In genomic region chr13:112078216-112078615, GRCh38 we compare ENCODE assay signal across 23 cellular contexts. TPM values are rescaled to one million over a fixed set of nuclear protein-coding genes. Genes with fewer than 3 reads are reported as not detected.
"Had no signal": no experiment of that assay in that cellular context is flagged by ENCODE, and none has a peak within 500 bp of the region (broad histone marks: within the 10 kb centered on the region; RNA-seq: fewer than 3 reads in every experiment).

No MANE protein-coding gene starts in this region.

- H3K27ac ChIP-seq: brain microvascular endothelial cell, epithelial cell of prostate, prostate gland, transverse colon had no signal

- H3K36me3 ChIP-seq: brain microvascular endothelial cell, prostate gland, transverse colon had no signal

- H3K4me3 Mint-ChIP-seq: activated naive CD8-positive, alpha-beta T cell treated with anti-CD3 and anti-CD28 coated beads, Interleukin-2, amount 10 ng/mL, durations not matched to agents 7 days and 5 days; activated T-helper 1 cell treated with anti-CD3 and anti-CD28 coated beads, Interleukin-12 subunit alpha, Interleukin-12 subunit beta, Interleukin-2, Interleukin-4 antibody, amounts not matched to agents 30 ng/mL and 10 ng/mL and 1 ng/mL, durations not matched to agents 14 hours and 24 hours and 36 hours; dendritic cell treated with granulocyte-macrophage colony-stimulating factor and Interleukin-4, amounts not matched to agents 40 ng/mL and 50 ng/mL, for 4 days; effector memory CD8-positive, alpha-beta T cell; naive thymus-derived CD8-positive, alpha-beta T cell; T-helper 2 cell treated with Interferon-gamma antibody and Interleukin-4, amounts not matched to agents 5 μg/mL and 100 μg/mL, for 36 hours had no signal

- ATAC-seq: activated CD4-positive, CD25-positive, alpha-beta regulatory T cell treated with anti-CD3 and anti-CD28 coated beads, Interleukin-2, amount 50 U/mL, for 24 hours; effector memory CD8-positive, alpha-beta T cell; left colon; mucosa of descending colon; naive thymus-derived CD8-positive, alpha-beta T cell; stimulated activated naive CD8-positive, alpha-beta T cell treated with anti-CD3 and anti-CD28 coated beads, Interleukin-15, Interleukin-2, amounts not matched to agents 100 U/mL and 50 U/mL, for 24 hours had no signal

- H3K36me3 Mint-ChIP-seq: activated naive CD8-positive, alpha-beta T cell treated with anti-CD3 and anti-CD28 coated beads, Interleukin-2, amount 10 ng/mL, durations not matched to agents 7 days and 5 days had no signal

- H3K4me3 ChIP-seq: mucosa of descending colon, prostate gland, smooth muscle cell, transverse colon had no signal

- H3K4me1 ChIP-seq: prostate gland had no signal

- H3K9me3 ChIP-seq: mucosa of descending colon, prostate gland had no signal

- H3K9me3 Mint-ChIP-seq: dendritic cell treated with granulocyte-macrophage colony-stimulating factor and Interleukin-4, amounts not matched to agents 40 ng/mL and 50 ng/mL, for 4 days; effector memory CD8-positive, alpha-beta T cell; T-helper 2 cell treated with Interferon-gamma antibody and Interleukin-4, amounts not matched to agents 5 μg/mL and 100 μg/mL, for 36 hours had no signal

- H3K27ac Mint-ChIP-seq: activated naive CD8-positive, alpha-beta T cell treated with anti-CD3 and anti-CD28 coated beads, Interleukin-2, amount 10 ng/mL, durations not matched to agents 7 days and 5 days; activated T-helper 1 cell treated with anti-CD3 and anti-CD28 coated beads, Interleukin-12 subunit alpha, Interleukin-12 subunit beta, Interleukin-2, Interleukin-4 antibody, amounts not matched to agents 30 ng/mL and 10 ng/mL and 1 ng/mL, durations not matched to agents 14 hours and 24 hours and 36 hours; dendritic cell treated with granulocyte-macrophage colony-stimulating factor and Interleukin-4, amounts not matched to agents 40 ng/mL and 50 ng/mL, for 4 days; effector memory CD8-positive, alpha-beta T cell; naive thymus-derived CD8-positive, alpha-beta T cell; T-helper 2 cell treated with Interferon-gamma antibody and Interleukin-4, amounts not matched to agents 5 μg/mL and 100 μg/mL, for 36 hours had no signal

- H3K4me2 ChIP-seq: smooth muscle cell had no signal

- DNase-seq: activated CD4-positive, alpha-beta T cell treated with anti-CD3 and anti-CD28 coated beads, Interleukin-2, amount 50 U/mL, for 1 hour; activated naive CD8-positive, alpha-beta T cell treated with anti-CD3 and anti-CD28 coated beads, Interleukin-2, amount 10 ng/mL, durations not matched to agents 7 days and 5 days; anterior cingulate cortex; brain microvascular endothelial cell; effector memory CD8-positive, alpha-beta T cell; foreskin melanocyte; head of caudate nucleus; left colon; mammary epithelial cell; mucosa of descending colon; naive thymus-derived CD8-positive, alpha-beta T cell; nucleus accumbens; stimulated activated naive CD8-positive, alpha-beta T cell treated with anti-CD3 and anti-CD28 coated beads, Interleukin-15, Interleukin-2, amounts not matched to agents 100 U/mL and 50 U/mL, for 24 hours; transverse colon had no signal

- H3K4me1 Mint-ChIP-seq: activated naive CD8-positive, alpha-beta T cell treated with anti-CD3 and anti-CD28 coated beads, Interleukin-2, amount 10 ng/mL, durations not matched to agents 7 days and 5 days had no signal

RNA-seq across cellular contexts. Expression of gene SOX1, which starts 11.3 kb away (rescaled TPM):
- total RNA-seq: activated CD8-positive, alpha-beta memory T cell treated with anti-CD3 and anti-CD28 coated beads for 36 hours; activated naive CD8-positive, alpha-beta T cell treated with anti-CD3 and anti-CD28 coated beads, Interleukin-2, amount 10 ng/mL, durations not matched to agents 7 days and 5 days; activated T-helper 1 cell treated with anti-CD3 and anti-CD28 coated beads, Interleukin-12 subunit alpha, Interleukin-12 subunit beta, Interleukin-2, Interleukin-4 antibody, amounts not matched to agents 30 ng/mL and 10 ng/mL and 1 ng/mL, durations not matched to agents 14 hours and 24 hours and 36 hours; fibroblast of lung; mammary epithelial cell; naive thymus-derived CD8-positive, alpha-beta T cell; smooth muscle cell; transverse colon had no signal
- polyA plus RNA-seq: fibroblast of lung; mammary epithelial cell; naive thymus-derived CD8-positive, alpha-beta T cell; smooth muscle cell had no signal
